ENCODE assay signal across 8 cellular contexts in genomic region chr17:78993241-78993956, GRCh38. TPM values are rescaled to one million over a fixed set of nuclear protein-coding genes. Genes with fewer than 3 reads are reported as not detected.
DNase-seq lines count a peak whose midpoint lies in the region; ATAC-seq and TF ChIP-seq lines count a peak whose summit lies in the region.

No MANE protein-coding gene starts in this region.

- H3K27me3 Mint-ChIP-seq in chondrocyte (ENCODE audit: low read depth): no peaks in the 10 kb centered on the region

- H3K27ac ChIP-seq in WERI-Rb-1 (0 out of 2 replicates have a peak overlapping the region, but pooled peaks have one; percentile 5), right lobe of liver (peak overlapping the region in 1 of 3 donors; percentile 55)

- CTCF ChIA-PET in BJ (lab: Yijun Ruan, JAX): interaction anchor here (0.6 to 1.3 kb wide), 7 partner anchors 11 to 400 kb away, joined by 3 to 4 read pairs (median 3); no protein-coding TSS in a partner anchor

- H3K4me3 ChIP-seq in BJ (ENCODE audit: low read depth, low read length) (no peak overlapping the region), HFF-Myc (replicated peaks; ENCODE audit: low read depth, low read length) (no peak overlapping the region), WERI-Rb-1 (ENCODE audit: low read depth, low read length) (no peak overlapping the region), right lobe of liver (no peak overlapping the region)

- no peak for TF ChIP-seq POLR2A in right lobe of liver (IDR thresholded peaks at IDR 0.05)

- POLR2A ChIA-PET in BJ (lab: Charles Lee): no interaction called here

- TF ChIP-seq CTCF in BJ (IDR thresholded peaks at IDR 0.05; ENCODE audit: insufficient read depth, low read depth, low read length): peak; percentile 79
- TF ChIP-seq CTCF in HFF-Myc (IDR thresholded peaks at IDR 0.05; ENCODE audit: low read depth, low read length, missing control alignments): peak; percentile 83
- TF ChIP-seq CTCF in WERI-Rb-1 (IDR thresholded peaks at IDR 0.05; ENCODE audit: low read depth, low read length): peak; percentile 94
- TF ChIP-seq CTCF in chondrocyte (IDR thresholded peaks at IDR 0.05): peak; percentile 91
- peak; percentile 53 to 81 (median 72) for TF ChIP-seq CTCF in right lobe of liver (IDR thresholded peaks at IDR 0.05)

- DNase-seq in BJ (ENCODE audit: low read depth) (no peak), HFF-Myc (ENCODE audit: extremely low read depth, low read depth) (no peak), WERI-Rb-1 (peak; percentile 78), chondrocyte (ENCODE audit: low spot score) (no peak), right lobe of liver (peak; percentile 54 to 60 (median 57))
- DNase-seq in stimulated activated CD8-positive, alpha-beta memory T cell treated with anti-CD3 and anti-CD28 coated beads, Interleukin-2, amount 100 ng/mL, for 1 hour (ENCODE audit: low read depth in 2 of 2): peak; percentile 13 to 35

- WGBS in right lobe of liver (ENCODE audit: insufficient coverage, low coverage, low lambda C conversion rate, missing lambda C conversion rate): 45% methylated on average over 18 of the region's 49 CpGs

- no peaks in the 10 kb centered on the region for H3K4me1 Mint-ChIP-seq in chondrocyte (ENCODE audit: low read depth)

- H3K27ac Mint-ChIP-seq in chondrocyte (ENCODE audit: unreplicated experiment): peak overlapping the region; percentile 45

- no peak overlapping the region for H3K4me3 Mint-ChIP-seq in chondrocyte (ENCODE audit: unreplicated experiment)

- no peaks in the 10 kb centered on the region for H3K4me1 ChIP-seq in right lobe of liver

- ATAC-seq in right lobe of liver (peak; percentile 67 to 78 (median 71)), HG03520 (IDR thresholded peaks at IDR 0.05; ENCODE audit: unreplicated experiment) (no peak), GM19455 (IDR thresholded peaks at IDR 0.05; ENCODE audit: unreplicated experiment) (no peak)

- H3K36me3 ChIP-seq in BJ (ENCODE audit: control insufficient read depth, insufficient read depth, low read length) (peaks cover 37% of the 10 kb centered on the region), WERI-Rb-1 (peaks cover 75% of the 10 kb centered on the region), right lobe of liver (peaks cover 0 to 25% (median 2%) of the 10 kb centered on the region in 4 donors)

- H3K27me3 ChIP-seq in BJ (ENCODE audit: control insufficient read depth, insufficient read depth, low read length) (no peaks in the 10 kb centered on the region), WERI-Rb-1 (ENCODE audit: insufficient read depth, low read depth, severe bottlenecking) (no peaks in the 10 kb centered on the region), right lobe of liver (no peaks in the 10 kb centered on the region)

- H3K9me3 ChIP-seq in WERI-Rb-1 (ENCODE audit: severe bottlenecking): no peaks in the 10 kb centered on the region
- H3K9me3 ChIP-seq in right lobe of liver: no peaks in the 10 kb centered on the region

- intact Hi-C loops in right lobe of liver (cut with DNase I): no loop called here

- no peaks in the 10 kb centered on the region for H3K9me3 Mint-ChIP-seq in chondrocyte (ENCODE audit: low read depth)

- peaks cover 13% of the 10 kb centered on the region for H3K36me3 Mint-ChIP-seq in chondrocyte (ENCODE audit: low read depth)

RNA-seq across cellular contexts. Expression of gene LGALS3BP, which starts 13.7 kb away (rescaled TPM):
- polyA plus RNA-seq in BJ (2011; rRNA removed): 39.0 and 102 TPM in 2 replicates
- polyA minus RNA-seq in BJ (2011; rRNA and poly(A)+ RNA removed): 21.7 and 22.3 TPM in 2 replicates
- total RNA-seq in chondrocyte: 120 to 177 TPM (median 127 TPM) in 3 replicates
- 100 to 1,000 TPM in 4 of 6 experiments, 10 to 100 TPM in 2; 82.8 to 257 (median 121) TPM for total RNA-seq in right lobe of liver

RNA-seq across cellular contexts. Expression of gene CANT1, which starts 16.2 kb away (rescaled TPM):
- polyA plus RNA-seq in BJ (2011; rRNA removed): 58.7 and 83.5 TPM in 2 replicates
- polyA minus RNA-seq in BJ (2011; rRNA and poly(A)+ RNA removed): 31.8 and 40.0 TPM in 2 replicates
- total RNA-seq in chondrocyte: 37.3 to 50.5 TPM (median 47.9 TPM) in 3 replicates
- 10 to 100 TPM; 15.6 to 26.3 (median 18.7) TPM for total RNA-seq in right lobe of liver

RNA-seq across cellular contexts. Expression of gene C1QTNF1, which starts 30.6 kb away (rescaled TPM):
- polyA plus RNA-seq in BJ (2011; rRNA removed): 13.8 and 20.7 TPM in 2 replicates
- 9.7 and 21.8 TPM in 2 replicates for polyA minus RNA-seq in BJ (2011; rRNA and poly(A)+ RNA removed)
- total RNA-seq in chondrocyte (74.7 to 96.2 TPM (median 74.9 TPM) in 3 replicates), right lobe of liver (10 to 100 TPM in 5 of 6 experiments, 1 to 10 TPM in 1; 9.8 to 40.2 (median 26.2) TPM)

Comparison
In these comparisons a context has a peak if more than half of its experiments do, and no peak if none do; other contexts are left out.
1. DNase-seq: peak in WERI-Rb-1 (single experiment), right lobe of liver (3 of 3) and stimulated activated CD8-positive, alpha-beta memory T cell treated with anti-CD3 and anti-CD28 coated beads, Interleukin-2, amount 100 ng/mL, for 1 hour (2 of 2); none in BJ (single experiment), HFF-Myc (single experiment) and chondrocyte (single experiment).
2. ATAC-seq: peak in right lobe of liver (4 of 4); none in HG03520 (single experiment) and GM19455 (single experiment).
3. Peak in every context shown above with its lines, with median percentiles within 50 percentile points of each other: CTCF ChIP-seq.